In the genomic region with DNA sequence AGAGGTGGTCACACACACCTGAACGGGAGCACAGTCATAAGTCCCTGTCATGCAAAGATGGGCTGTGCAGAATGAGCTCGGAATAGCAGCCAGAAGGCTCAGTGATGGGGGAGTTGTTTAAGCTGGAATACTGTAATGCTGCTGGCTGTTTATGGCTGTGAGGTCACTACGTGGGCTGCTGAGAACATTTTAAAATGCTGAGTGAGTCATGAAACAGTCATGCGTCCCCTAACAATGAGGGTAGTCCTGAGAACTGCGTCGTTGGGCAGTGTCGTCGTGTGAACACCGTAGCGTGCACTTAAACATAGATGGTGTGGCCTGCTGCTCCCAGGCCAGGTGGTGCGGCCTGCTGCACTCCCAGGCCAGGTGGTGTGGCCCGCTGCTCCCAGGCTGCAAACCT, we compare ENCODE assay signal across 16 cellular contexts. TPM values are rescaled to one million over a fixed set of nuclear protein-coding genes. Genes with fewer than 3 reads are reported as not detected.
DNase-seq lines count a peak whose midpoint lies in the region; ATAC-seq, FAIRE-seq and TF ChIP-seq lines count a peak whose summit lies in the region.
"Had no signal": no experiment of that assay in that cellular context is flagged by ENCODE, and none has a peak within 500 bp of the region (broad histone marks: within the 10 kb centered on the region; RNA-seq: fewer than 3 reads in every experiment).

No MANE protein-coding gene starts in this region.

- peaks cover 2% of the 10 kb centered on the region for H3K79me2 ChIP-seq in HepG2 (ENCODE audit: insufficient read depth, low read length)

- TF ChIP-seq EP300 in HepG2 (IDR thresholded peaks at IDR 0.05; ENCODE audit: low read depth in 2 of 2, low read length in 2 of 2) = no peak
- no peak for TF ChIP-seq EP300 in HepG2 (CRISPR knock-in tag; IDR thresholded peaks at IDR 0.05; ENCODE audit: borderline replicate concordance)

- POLR2A ChIA-PET in HepG2 (lab: Yijun Ruan, JAX) = interaction anchor here (0.6 kb wide), 1 partner anchor 1755 kb away, joined by 4 read pairs; no protein-coding TSS in a partner anchor

- CTCF ChIA-PET in HepG2 (lab: Yijun Ruan, JAX; ENCODE audit: low intra/inter-chr PET ratio, low total read pairs) = no interaction called here

- no peaks in the 10 kb centered on the region for H3K27me3 ChIP-seq in HepG2 (ENCODE audit: control insufficient read depth in 1 of 2, insufficient read depth in 2 of 2, low read length in 2 of 2)
- H3K27me3 ChIP-seq in right lobe of liver = no peaks in the 10 kb centered on the region

- H3K36me3 Mint-ChIP-seq in brain = peaks cover 19% of the 10 kb centered on the region

- no peak for TF ChIP-seq RAD21 in HepG2 (CRISPR knock-in tag; IDR thresholded peaks at IDR 0.05)

- H2AFZ ChIP-seq in HepG2 (ENCODE audit: low read length) = no peak overlapping the region

- H3K4me3 Mint-ChIP-seq in brain = no peak overlapping the region

- no peak for FAIRE-seq in HepG2 (lab: Jason Lieb, UNC)
- FAIRE-seq: kidney had no signal

- H3K4me2 ChIP-seq in HepG2 (ENCODE audit: low read depth, low read length) = no peak overlapping the region

- no peaks in the 10 kb centered on the region for H4K20me1 ChIP-seq in HepG2 (ENCODE audit: insufficient read depth, low read length)

- intact Hi-C loops in HepG2 (cut with micrococcal nuclease; ENCODE audit: unreplicated experiment) = no loop called here
- intact Hi-C loops in right lobe of liver (cut with DNase I) = no loop called here

- H3K9me3 Mint-ChIP-seq in brain = no peaks in the 10 kb centered on the region

- TF ChIP-seq CTCF in HepG2 (CRISPR knock-in tag; IDR thresholded peaks at IDR 0.05) (no peak), right lobe of liver (IDR thresholded peaks at IDR 0.05) (no peak), brain (conservative IDR thresholded peaks at IDR 0.05) (no peak)

- TF ChIP-seq POLR2A in HepG2 (IDR thresholded peaks at IDR 0.05; ENCODE audit: insufficient read depth in 1 of 2, low read depth in 2 of 2, low read length in 2 of 2) = no peak
- TF ChIP-seq POLR2A in right lobe of liver (IDR thresholded peaks at IDR 0.05) = no peak

- peak overlapping the region in 4 of 5 experiments; percentile 35 to 56 (median 44) for H3K27ac Mint-ChIP-seq in brain

- no peak overlapping the region for H3K9ac ChIP-seq in HepG2 (ENCODE audit: insufficient read depth, low read depth, low read length)

- H3K27ac ChIP-seq in HepG2 (ENCODE audit: extremely low read length, insufficient read depth, low read length) (no peak overlapping the region), right lobe of liver (no peak overlapping the region)
- H3K27ac ChIP-seq: epithelial cell of prostate, thoracic aorta had no signal

- DNase-seq in HepG2 (ENCODE audit: low spot score) = no peak
- no peak for DNase-seq in right lobe of liver
- DNase-seq in kidney tubule cell (ENCODE audit: low spot score) = peak; percentile 89
- DNase-seq in RPMI8226 = no peak
- no peak for DNase-seq in NCI-H1105 treated with DMSO at 0.1 percent for 48 hours (lab: John Stamatoyannopoulos, UW)
- DNase-seq: 8988T, kidney, NCI-H524 treated with DMSO at 0.1 percent for 48 hours, posterior cingulate gyrus had no signal

- H3K4me1 ChIP-seq in HepG2 (ENCODE audit: insufficient read depth, low read length) (no peaks in the 10 kb centered on the region), right lobe of liver (no peaks in the 10 kb centered on the region)

- H3K27me3 Mint-ChIP-seq in brain = peaks cover 3% of the 10 kb centered on the region

- in situ Hi-C loops in HepG2 (cut with HindIII; ENCODE audit: extremely low pct_ligation_motif_present, low pct_unique_long_range_greater_than_20kb) = no loop called here

- ATAC-seq in HepG2 (no peak), right lobe of liver (no peak), GM18520 (IDR thresholded peaks at IDR 0.05; ENCODE audit: unreplicated experiment) (no peak), HG03521 (IDR thresholded peaks at IDR 0.05; ENCODE audit: unreplicated experiment) (no peak)

- BruUV-seq in HepG2 (replicated peaks; lab: Mats Ljungman, UMichigan) = no TSS peak

- no peaks in the 10 kb centered on the region for H3K9me3 ChIP-seq in HepG2 (ENCODE audit: low read length)
- no peaks in the 10 kb centered on the region for H3K9me3 ChIP-seq in right lobe of liver
- H3K9me3 ChIP-seq: thoracic aorta had no signal

- H3K4me3 ChIP-seq in HepG2 (replicated peaks in 1 of 3; ENCODE audit: insufficient read depth in 1 of 3, low read depth in 2 of 3, low read length in 3 of 3) = no peak overlapping the region
- H3K4me3 ChIP-seq in right lobe of liver = no peak overlapping the region
- H3K4me3 ChIP-seq: thoracic aorta had no signal

- WGBS in HepG2 (ENCODE audit: low lambda C conversion rate) = 96% methylated on average over 12 of the region's 12 CpGs
- 77% methylated on average over 3 of the region's 12 CpGs for WGBS in right lobe of liver (ENCODE audit: insufficient coverage, low coverage, low lambda C conversion rate, missing lambda C conversion rate)

- H3K4me1 Mint-ChIP-seq in brain = peaks cover 27% of the 10 kb centered on the region

- H3K36me3 ChIP-seq in HepG2 (replicated peaks in 1 of 2; ENCODE audit: control insufficient read depth in 1 of 2, insufficient read depth in 2 of 2, low read length in 2 of 2) (peaks cover 5 to 22% of the 10 kb centered on the region in 2 experiments; a peak in 3 of 5 replicates), right lobe of liver (peaks cover 0 to 4% (median 0%) of the 10 kb centered on the region in 4 donors)

RNA-seq across cellular contexts. Expression of a gene that starts 39.7 kb away (rescaled TPM):
- total RNA-seq in HepG2 (2016; rRNA removed; fragmentation: Illumina TruSeq; extraction: Trizol) (33.9 and 49.6 TPM in 2 replicates), right lobe of liver (10 to 100 TPM; 28.0 to 55.7 (median 41.3) TPM)
- 98.6 and 103 TPM in 2 replicates for total RNA-seq in HepG2 (2016; cell fraction: cytosol; rRNA removed; fragmentation: Illumina TruSeq; extraction: Trizol; ENCODE audit: low read depth)
- 32.6 and 40.4 TPM in 2 replicates for total RNA-seq in HepG2 (2016; cell fraction: insoluble cytoplasmic fraction; rRNA removed; fragmentation: Illumina TruSeq; extraction: Trizol)
- total RNA-seq in HepG2 (2016; cell fraction: membrane; rRNA removed; fragmentation: Illumina TruSeq; extraction: Trizol) = 28.6 and 30.6 TPM in 2 replicates
- 44.9 and 51.2 TPM in 2 replicates for total RNA-seq in HepG2 (2016; cell fraction: nucleus; rRNA removed; fragmentation: Illumina TruSeq; extraction: Trizol)
- polyA plus RNA-seq in HepG2 (2011; rRNA removed) (54.8 and 58.7 TPM in 2 replicates), brain (ENCODE audit: insufficient read depth, low read depth, low replicate concordance) (96.8 TPM)
- 29.1 and 46.9 TPM in 2 replicates for polyA plus RNA-seq in HepG2 (2011; cell fraction: cytosol; rRNA removed)
- 327 and 449 TPM in 2 replicates for polyA plus RNA-seq in HepG2 (2011; cell fraction: nucleus; rRNA removed)
- 37.3 and 41.7 TPM in 2 replicates for polyA plus RNA-seq in HepG2 (2012)
- 3.7 and 4.9 TPM in 2 replicates for polyA plus RNA-seq in HepG2 (2016; cell fraction: cytosol; fragmentation: Illumina TruSeq; extraction: Trizol; ENCODE audit: low read depth)
- 39.7 and 51.2 TPM in 2 replicates for polyA plus RNA-seq in HepG2 (2016; cell fraction: insoluble cytoplasmic fraction; fragmentation: Illumina TruSeq; extraction: Trizol; ENCODE audit: low read depth)
- 5.6 and 6.8 TPM in 2 replicates for polyA plus RNA-seq in HepG2 (2016; cell fraction: membrane; fragmentation: Illumina TruSeq; extraction: Trizol; ENCODE audit: low read depth)
- 140 and 151 TPM in 2 replicates for polyA plus RNA-seq in HepG2 (2016; cell fraction: nucleus; fragmentation: Illumina TruSeq; extraction: Trizol; ENCODE audit: insufficient read depth, low read depth)
- 67.0 and 125 TPM in 2 replicates for polyA minus RNA-seq in HepG2 (2011; rRNA and poly(A)+ RNA removed; ENCODE audit: low replicate concordance)
- polyA minus RNA-seq in HepG2 (2011; cell fraction: cytosol; rRNA and poly(A)+ RNA removed) = 38.0 and 45.2 TPM in 2 replicates
- polyA minus RNA-seq in HepG2 (2011; cell fraction: nucleus; rRNA and poly(A)+ RNA removed) = 51.1 and 51.6 TPM in 2 replicates

RNA-seq across cellular contexts. Expression of a gene that starts 48.3 kb away (rescaled TPM):
- total RNA-seq in HepG2 (2016; rRNA removed; fragmentation: Illumina TruSeq; extraction: Trizol) = not detected in 2 replicates
- total RNA-seq in HepG2 (2016; cell fraction: cytosol; rRNA removed; fragmentation: Illumina TruSeq; extraction: Trizol; ENCODE audit: low read depth) = not detected in 2 replicates
- total RNA-seq in HepG2 (2016; cell fraction: insoluble cytoplasmic fraction; rRNA removed; fragmentation: Illumina TruSeq; extraction: Trizol) = not detected in 2 replicates
- total RNA-seq in HepG2 (2016; cell fraction: membrane; rRNA removed; fragmentation: Illumina TruSeq; extraction: Trizol) = not detected in 2 replicates
- not detected in 2 replicates for total RNA-seq in HepG2 (2016; cell fraction: nucleus; rRNA removed; fragmentation: Illumina TruSeq; extraction: Trizol)
- polyA plus RNA-seq in HepG2 (2011; rRNA removed) = not detected in 2 replicates
- polyA plus RNA-seq in HepG2 (2011; cell fraction: cytosol; rRNA removed) = not detected in 2 replicates
- polyA plus RNA-seq in HepG2 (2011; cell fraction: nucleus; rRNA removed) = not detected in 2 replicates
- polyA plus RNA-seq in HepG2 (2012) = 0.03 and 0.05 TPM in 2 replicates
- not detected in 2 replicates for polyA plus RNA-seq in HepG2 (2016; cell fraction: cytosol; fragmentation: Illumina TruSeq; extraction: Trizol; ENCODE audit: low read depth)
- polyA plus RNA-seq in HepG2 (2016; cell fraction: insoluble cytoplasmic fraction; fragmentation: Illumina TruSeq; extraction: Trizol; ENCODE audit: low read depth) = not detected in 2 replicates
- polyA plus RNA-seq in HepG2 (2016; cell fraction: membrane; fragmentation: Illumina TruSeq; extraction: Trizol; ENCODE audit: low read depth) = not detected in 2 replicates
- not detected in 2 replicates for polyA plus RNA-seq in HepG2 (2016; cell fraction: nucleus; fragmentation: Illumina TruSeq; extraction: Trizol; ENCODE audit: insufficient read depth, low read depth)
- polyA minus RNA-seq in HepG2 (2011; rRNA and poly(A)+ RNA removed; ENCODE audit: low replicate concordance) = not detected in 2 replicates
- not detected in 2 replicates for polyA minus RNA-seq in HepG2 (2011; cell fraction: cytosol; rRNA and poly(A)+ RNA removed)
- polyA minus RNA-seq in HepG2 (2011; cell fraction: nucleus; rRNA and poly(A)+ RNA removed) = not detected in 2 replicates
- not detected for total RNA-seq in right lobe of liver
- 0.31 TPM for polyA plus RNA-seq in brain (ENCODE audit: insufficient read depth, low read depth, low replicate concordance)
- total RNA-seq: activated CD8-positive, alpha-beta memory T cell treated with anti-CD3 and anti-CD28 coated beads for 36 hours; G401; thoracic aorta had no signal

RNA-seq across cellular contexts. Expression of a gene that starts 56.1 kb away (rescaled TPM):
- total RNA-seq in HepG2 (2016; rRNA removed; fragmentation: Illumina TruSeq; extraction: Trizol) = 12.2 and 22.0 TPM in 2 replicates
- 9.6 and 10.3 TPM in 2 replicates for total RNA-seq in HepG2 (2016; cell fraction: cytosol; rRNA removed; fragmentation: Illumina TruSeq; extraction: Trizol; ENCODE audit: low read depth)
- total RNA-seq in HepG2 (2016; cell fraction: insoluble cytoplasmic fraction; rRNA removed; fragmentation: Illumina TruSeq; extraction: Trizol) = 12.7 and 23.9 TPM in 2 replicates
- 17.0 and 17.4 TPM in 2 replicates for total RNA-seq in HepG2 (2016; cell fraction: membrane; rRNA removed; fragmentation: Illumina TruSeq; extraction: Trizol)
- total RNA-seq in HepG2 (2016; cell fraction: nucleus; rRNA removed; fragmentation: Illumina TruSeq; extraction: Trizol) = 29.1 and 32.3 TPM in 2 replicates
- polyA plus RNA-seq in HepG2 (2011; rRNA removed) = 3.5 and 5.7 TPM in 2 replicates
- polyA plus RNA-seq in HepG2 (2011; cell fraction: cytosol; rRNA removed) = 1.9 and 2.0 TPM in 2 replicates
- 27.8 and 27.9 TPM in 2 replicates for polyA plus RNA-seq in HepG2 (2011; cell fraction: nucleus; rRNA removed)
- polyA plus RNA-seq in HepG2 (2012) = 48.6 and 58.1 TPM in 2 replicates
- polyA plus RNA-seq in HepG2 (2016; cell fraction: cytosol; fragmentation: Illumina TruSeq; extraction: Trizol; ENCODE audit: low read depth) = 21.3 and 21.5 TPM in 2 replicates
- 52.3 and 61.0 TPM in 2 replicates for polyA plus RNA-seq in HepG2 (2016; cell fraction: insoluble cytoplasmic fraction; fragmentation: Illumina TruSeq; extraction: Trizol; ENCODE audit: low read depth)
- polyA plus RNA-seq in HepG2 (2016; cell fraction: membrane; fragmentation: Illumina TruSeq; extraction: Trizol; ENCODE audit: low read depth) = 23.7 and 26.9 TPM in 2 replicates
- 78.1 and 80.9 TPM in 2 replicates for polyA plus RNA-seq in HepG2 (2016; cell fraction: nucleus; fragmentation: Illumina TruSeq; extraction: Trizol; ENCODE audit: insufficient read depth, low read depth)
- 1.6 and 9.2 TPM in 2 replicates for polyA minus RNA-seq in HepG2 (2011; rRNA and poly(A)+ RNA removed; ENCODE audit: low replicate concordance)
- 17.1 and 26.0 TPM in 2 replicates for polyA minus RNA-seq in HepG2 (2011; cell fraction: cytosol; rRNA and poly(A)+ RNA removed)
- polyA minus RNA-seq in HepG2 (2011; cell fraction: nucleus; rRNA and poly(A)+ RNA removed) = 24.3 and 29.1 TPM in 2 replicates
- total RNA-seq in right lobe of liver = 10 to 100 TPM; 29.6 to 61.6 (median 45.5) TPM
- 99.9 TPM for polyA plus RNA-seq in brain (ENCODE audit: insufficient read depth, low read depth, low replicate concordance)
